8 cellular contexts compared by ENCODE assay signal in genomic region chr13:30796132-30796832, GRCh38.
A peak's percentile ranks its signal among the peaks of the same experiment; 100 is the strongest.
DNase-seq lines count a peak whose midpoint lies in the region; ATAC-seq and TF ChIP-seq lines count a peak whose summit lies in the region.

No MANE protein-coding gene starts in this region.

- TF ChIP-seq POLR2A in GM18505 (IDR thresholded peaks at IDR 0.05; ENCODE audit: borderline replicate concordance, extremely low read depth, insufficient read depth, insufficient read length), result no peak

- peaks cover 33% of the 10 kb centered on the region for H3K4me1 Mint-ChIP-seq in activated CD8-positive, alpha-beta memory T cell treated with anti-CD3 and anti-CD28 coated beads, Interleukin-2, amount 10 ng/mL, durations not matched to agents 7 days and 5 days
- H3K4me1 Mint-ChIP-seq in stimulated activated naive B cell treated with anti-CD40 and anti-IgM and Interleukin-4, amounts not matched to agents 10 μg/mL and 1 μg/mL and 100 μg/mL, for 72 hours, result peaks cover 21 to 22% of the 10 kb centered on the region in 2 donors

- peak overlapping the region; percentile 80 for H3K27ac Mint-ChIP-seq in activated CD8-positive, alpha-beta memory T cell treated with anti-CD3 and anti-CD28 coated beads, Interleukin-2, amount 10 ng/mL, durations not matched to agents 7 days and 5 days
- peak overlapping the region; percentile 83 for H3K27ac Mint-ChIP-seq in stimulated activated naive B cell treated with anti-CD40 and anti-IgM and Interleukin-4, amounts not matched to agents 10 μg/mL and 1 μg/mL and 100 μg/mL, for 72 hours

- H3K4me1 ChIP-seq in RWPE2 (ENCODE audit: insufficient read depth, poor library complexity, severe bottlenecking) (peaks cover 32% of the 10 kb centered on the region), esophagus (ENCODE audit: control insufficient read depth in 2 of 2, insufficient read depth in 2 of 2, low read length in 1 of 2) (peaks cover 2 to 13% of the 10 kb centered on the region in 2 donors)

- H3K36me3 Mint-ChIP-seq in activated CD8-positive, alpha-beta memory T cell treated with anti-CD3 and anti-CD28 coated beads, Interleukin-2, amount 10 ng/mL, durations not matched to agents 7 days and 5 days, result peaks cover 10% of the 10 kb centered on the region
- H3K36me3 Mint-ChIP-seq in stimulated activated naive B cell treated with anti-CD40 and anti-IgM and Interleukin-4, amounts not matched to agents 10 μg/mL and 1 μg/mL and 100 μg/mL, for 72 hours, result no peaks in the 10 kb centered on the region

- H3K9me3 ChIP-seq in RWPE2 (ENCODE audit: severe bottlenecking), result no peaks in the 10 kb centered on the region
- no peaks in the 10 kb centered on the region for H3K9me3 ChIP-seq in esophagus (ENCODE audit: control insufficient read depth in 2 of 2, insufficient read depth in 1 of 2, low read depth in 1 of 2, low read length in 1 of 2)

- H3K4me3 Mint-ChIP-seq in activated CD8-positive, alpha-beta memory T cell treated with anti-CD3 and anti-CD28 coated beads, Interleukin-2, amount 10 ng/mL, durations not matched to agents 7 days and 5 days, result peak overlapping the region; percentile 8
- H3K4me3 Mint-ChIP-seq in stimulated activated naive B cell treated with anti-CD40 and anti-IgM and Interleukin-4, amounts not matched to agents 10 μg/mL and 1 μg/mL and 100 μg/mL, for 72 hours, result peak overlapping the region; percentile 14 to 44

- H3K27ac ChIP-seq in RWPE2 (ENCODE audit: poor library complexity, severe bottlenecking) (peak overlapping the region; percentile 52), esophagus (ENCODE audit: low read depth in 2 of 2, low read length in 1 of 2) (peak overlapping the region; percentile 33 to 48)

- H3K4me3 ChIP-seq in RWPE2 (ENCODE audit: severe bottlenecking), result no peak overlapping the region
- H3K4me3 ChIP-seq in esophagus (ENCODE audit: low read depth in 1 of 2, low read length in 2 of 2), result peak overlapping the region in 1 of 2 donors; percentile 22

- H3K36me3 ChIP-seq in RWPE2 (ENCODE audit: low read depth) (no peaks in the 10 kb centered on the region), esophagus (ENCODE audit: control insufficient read depth in 2 of 2, insufficient read depth in 2 of 2, low read length in 1 of 2) (no peaks in the 10 kb centered on the region)

- H3K27me3 Mint-ChIP-seq in activated CD8-positive, alpha-beta memory T cell treated with anti-CD3 and anti-CD28 coated beads, Interleukin-2, amount 10 ng/mL, durations not matched to agents 7 days and 5 days, result no peaks in the 10 kb centered on the region
- no peaks in the 10 kb centered on the region for H3K27me3 Mint-ChIP-seq in stimulated activated naive B cell treated with anti-CD40 and anti-IgM and Interleukin-4, amounts not matched to agents 10 μg/mL and 1 μg/mL and 100 μg/mL, for 72 hours

- no peaks in the 10 kb centered on the region for H3K9me3 Mint-ChIP-seq in activated CD8-positive, alpha-beta memory T cell treated with anti-CD3 and anti-CD28 coated beads, Interleukin-2, amount 10 ng/mL, durations not matched to agents 7 days and 5 days (ENCODE audit: low read depth)
- H3K9me3 Mint-ChIP-seq in stimulated activated naive B cell treated with anti-CD40 and anti-IgM and Interleukin-4, amounts not matched to agents 10 μg/mL and 1 μg/mL and 100 μg/mL, for 72 hours, result no peaks in the 10 kb centered on the region

- TF ChIP-seq CTCF in RWPE2 (IDR thresholded peaks at IDR 0.05; ENCODE audit: poor library complexity, severe bottlenecking), result no peak

- CTCF ChIA-PET in activated CD8-positive, alpha-beta memory T cell treated with anti-CD3 and anti-CD28 coated beads, Interleukin-2, amount 10 ng/mL, durations not matched to agents 7 days and 5 days (lab: Charles Lee), result interaction anchor here (0.7 to 2.2 kb wide), 6 partner anchors 24 to 631 kb away, joined by 3 to 11 read pairs (median 3); no protein-coding TSS in a partner anchor

- WGBS in esophagus, 2 donors, result 21 to 25% methylated on average over 6 of the region's 6 CpGs

- H3K27me3 ChIP-seq in RWPE2 (ENCODE audit: insufficient read depth, poor library complexity, severe bottlenecking) (no peaks in the 10 kb centered on the region), esophagus (ENCODE audit: control insufficient read depth in 1 of 2, insufficient read depth in 2 of 2, low read length in 2 of 2) (no peaks in the 10 kb centered on the region)

- peak; percentile 84 for ATAC-seq in activated CD8-positive, alpha-beta memory T cell treated with anti-CD3 and anti-CD28 coated beads, Interleukin-2, amount 10 ng/mL, durations not matched to agents 7 days and 5 days
- ATAC-seq in RWPE2 (ENCODE audit: low read depth), result peak; percentile 51
- ATAC-seq in stimulated activated naive B cell treated with anti-CD40 and anti-IgM and Interleukin-4, amounts not matched to agents 10 μg/mL and 1 μg/mL and 100 μg/mL, for 72 hours (replicated peaks), result peak; percentile 59 to 83
- no peak for ATAC-seq in GM19455 (IDR thresholded peaks at IDR 0.05; ENCODE audit: unreplicated experiment)
- ATAC-seq in GM18505 (IDR thresholded peaks at IDR 0.05; ENCODE audit: unreplicated experiment), result no peak
- no peak for ATAC-seq in GM18867 (IDR thresholded peaks at IDR 0.05; ENCODE audit: unreplicated experiment)

- no peak for DNase-seq in activated CD8-positive, alpha-beta memory T cell treated with anti-CD3 and anti-CD28 coated beads, Interleukin-2, amount 10 ng/mL, durations not matched to agents 7 days and 5 days
- no peak for DNase-seq in activated CD8-positive, alpha-beta memory T cell treated with anti-CD3 and anti-CD28 coated beads for 24 hours
- DNase-seq in RWPE2 (ENCODE audit: low spot score), result no peak
- DNase-seq in stimulated activated naive B cell treated with anti-CD40 and anti-IgM and Interleukin-4, amounts not matched to agents 10 μg/mL and 1 μg/mL and 100 μg/mL, for 72 hours, result no peak

Comparison
In these comparisons a context has a peak if more than half of its experiments do, and no peak if none do; other contexts are left out.
1. ATAC-seq: peak in activated CD8-positive, alpha-beta memory T cell treated with anti-CD3 and anti-CD28 coated beads, Interleukin-2, amount 10 ng/mL, durations not matched to agents 7 days and 5 days (single experiment), RWPE2 (single experiment) and stimulated activated naive B cell treated with anti-CD40 and anti-IgM and Interleukin-4, amounts not matched to agents 10 μg/mL and 1 μg/mL and 100 μg/mL, for 72 hours (2 of 2); none in GM19455 (single experiment), GM18505 (single experiment) and GM18867 (single experiment).